Comparison of ENCODE assay signal across 38 cellular contexts in the genomic region with DNA sequence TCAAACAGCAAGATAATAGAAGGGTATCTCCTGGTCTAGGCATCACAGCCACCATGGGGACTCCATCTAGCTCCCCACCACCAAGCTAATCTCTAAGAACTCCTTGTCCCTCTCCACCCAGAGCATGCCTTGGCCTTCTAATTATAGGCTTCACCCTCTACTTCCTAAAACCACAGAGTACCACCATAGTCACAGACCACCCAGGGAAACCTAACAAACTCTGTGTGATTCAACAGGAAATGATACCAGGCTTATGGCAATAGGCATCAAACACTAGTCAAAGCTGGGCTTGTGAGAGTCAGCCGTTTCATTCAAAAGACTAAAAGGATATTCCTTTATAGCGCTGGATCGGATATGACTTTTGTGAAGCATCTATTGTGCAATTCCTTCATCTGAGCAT.
"Had no signal": no experiment of that assay in that cellular context is flagged by ENCODE, and none has a peak within 500 bp of the region (broad histone marks: within the 10 kb centered on the region; RNA-seq: fewer than 3 reads in every experiment).

No MANE protein-coding gene starts in this region.

- H3K36me3 ChIP-seq: adrenal gland, cardiac muscle cell, WERI-Rb-1 had no signal

- H3K4me1 Mint-ChIP-seq: activated CD4-positive, alpha-beta memory T cell treated with anti-CD3 and anti-CD28 coated beads, Interleukin-2, amount 10 ng/mL, durations not matched to agents 7 days and 5 days; activated CD4-positive, alpha-beta T cell treated with anti-CD3 and anti-CD28 coated beads for 36 hours; activated CD4-positive, alpha-beta T cell treated with anti-CD3 and anti-CD28 coated beads, Interleukin-2, amount 10 ng/mL, durations not matched to agents 7 days and 5 days; activated CD8-positive, alpha-beta memory T cell treated with anti-CD3 and anti-CD28 coated beads, Interleukin-2, amount 10 ng/mL, durations not matched to agents 7 days and 5 days; activated naive CD4-positive, alpha-beta T cell treated with anti-CD3 and anti-CD28 coated beads, Interleukin-2, amount 50 U/mL, for 24 hours; activated naive CD8-positive, alpha-beta T cell treated with anti-CD3 and anti-CD28 coated beads, Interleukin-2, amount 10 ng/mL, durations not matched to agents 7 days and 5 days; brain; WTC11 had no signal

- H3K9me3 ChIP-seq: adrenal gland had no signal

- DNase-seq: activated CD4-positive, alpha-beta memory T cell treated with anti-CD3 and anti-CD28 coated beads, Interleukin-2, amount 10 ng/mL, durations not matched to agents 7 days and 5 days; activated CD4-positive, alpha-beta T cell treated with anti-CD3 and anti-CD28 coated beads for 1 hour; activated CD4-positive, alpha-beta T cell treated with anti-CD3 and anti-CD28 coated beads for 36 hours; activated CD4-positive, alpha-beta T cell treated with anti-CD3 and anti-CD28 coated beads for 48 hours; activated CD4-positive, alpha-beta T cell treated with anti-CD3 and anti-CD28 coated beads, Interleukin-2, amount 10 ng/mL, durations not matched to agents 7 days and 5 days; activated CD4-positive, alpha-beta T cell treated with anti-CD3 and anti-CD28 coated beads, Interleukin-2, amount 50 U/mL, for 48 hours; activated CD4-positive, CD25-positive, alpha-beta regulatory T cell; activated CD8-positive, alpha-beta memory T cell treated with anti-CD3 and anti-CD28 coated beads for 24 hours; activated CD8-positive, alpha-beta memory T cell treated with anti-CD3 and anti-CD28 coated beads, Interleukin-2, amount 10 ng/mL, durations not matched to agents 7 days and 5 days; activated CD8-positive, alpha-beta memory T cell treated with anti-CD3 and anti-CD28 coated beads, Interleukin-2, amount 50 U/mL, for 48 hours; activated CD8-positive, alpha-beta T cell treated with anti-CD3 and anti-CD28 coated beads, Interleukin-2, amount 10 ng/mL, durations not matched to agents 7 days and 5 days; activated effector memory CD4-positive, alpha-beta T cell treated with Interleukin-2 at 50 U/mL for 16 hours; activated gamma-delta T cell; activated naive CD4-positive, alpha-beta T cell treated with anti-CD3 and anti-CD28 coated beads, Interleukin-2, amount 10 ng/mL, durations not matched to agents 7 days and 5 days; activated naive CD4-positive, alpha-beta T cell treated with Interleukin-2 at 50 U/mL for 16 hours; activated naive CD8-positive, alpha-beta T cell treated with anti-CD3 and anti-CD28 coated beads, Interleukin-2, amount 10 ng/mL, durations not matched to agents 7 days and 5 days; activated T-cell treated with anti-CD3 and anti-CD28 coated beads, Interleukin-2, amount 50 U/mL, for 24 hours; activated T-cell treated with anti-CD3 and anti-CD28 coated beads, Interleukin-2, amount 50 U/mL, for 48 hours; adrenal gland; amniotic stem cell; aorta; caudate nucleus; T-helper 1 cell; T-helper 2 cell; T-helper 9 cell; WERI-Rb-1 had no signal

- H3K27ac Mint-ChIP-seq: activated CD4-positive, alpha-beta memory T cell treated with anti-CD3 and anti-CD28 coated beads, Interleukin-2, amount 10 ng/mL, durations not matched to agents 7 days and 5 days; activated CD4-positive, alpha-beta T cell treated with anti-CD3 and anti-CD28 coated beads for 36 hours; activated CD4-positive, alpha-beta T cell treated with anti-CD3 and anti-CD28 coated beads, Interleukin-2, amount 10 ng/mL, durations not matched to agents 7 days and 5 days; activated CD8-positive, alpha-beta memory T cell treated with anti-CD3 and anti-CD28 coated beads, Interleukin-2, amount 10 ng/mL, durations not matched to agents 7 days and 5 days; activated CD8-positive, alpha-beta T cell treated with anti-CD3 and anti-CD28 coated beads, Interleukin-2, amount 10 ng/mL, durations not matched to agents 7 days and 5 days; activated naive CD4-positive, alpha-beta T cell treated with anti-CD3 and anti-CD28 coated beads, Interleukin-2, amount 10 ng/mL, durations not matched to agents 7 days and 5 days; activated naive CD4-positive, alpha-beta T cell treated with anti-CD3 and anti-CD28 coated beads, Interleukin-2, amount 50 U/mL, for 24 hours; activated naive CD8-positive, alpha-beta T cell; activated naive CD8-positive, alpha-beta T cell treated with anti-CD3 and anti-CD28 coated beads, Interleukin-2, amount 10 ng/mL, durations not matched to agents 7 days and 5 days; activated T-cell treated with anti-CD3 and anti-CD28 coated beads, Interleukin-2, amount 50 U/mL, for 24 hours; activated T-helper 2 cell treated with anti-CD3 and anti-CD28 coated beads, Interferon-gamma antibody, Interleukin-2, Interleukin-4, amounts not matched to agents 10 μg/mL and 5 μg/mL and 100 μg/mL, durations not matched to agents 14 hours and 24 hours and 36 hours; brain; T-helper 1 cell treated with Interleukin-12 subunit alpha and Interleukin-12 subunit beta and Interleukin-4 antibody, amounts not matched to agents 30 μg/mL and 1 μg/mL, for 36 hours; T-helper 2 cell treated with Interferon-gamma antibody and Interleukin-4, amounts not matched to agents 5 μg/mL and 100 μg/mL, for 36 hours; WTC11 had no signal

- H3K4me3 ChIP-seq: adrenal gland, cardiac muscle cell had no signal

- ATAC-seq: activated CD4-positive, alpha-beta T cell treated with anti-CD3 and anti-CD28 coated beads for 36 hours; activated CD4-positive, CD25-positive, alpha-beta regulatory T cell treated with anti-CD3 and anti-CD28 coated beads, Interleukin-2, amount 50 U/mL, for 24 hours; activated CD8-positive, alpha-beta memory T cell treated with anti-CD3 and anti-CD28 coated beads, Interleukin-2, amount 10 ng/mL, durations not matched to agents 7 days and 5 days; activated CD8-positive, alpha-beta T cell treated with anti-CD3 and anti-CD28 coated beads, Interleukin-2, amount 10 ng/mL, durations not matched to agents 7 days and 5 days; WTC11 had no signal

- H3K27me3 ChIP-seq: adrenal gland, cardiac muscle cell had no signal

- FAIRE-seq: bronchial epithelial cell, colon had no signal

- H3K4me1 ChIP-seq: adrenal gland had no signal

- H3K27ac ChIP-seq: adrenal gland, cardiac muscle cell, WERI-Rb-1 had no signal

- H3K27me3 Mint-ChIP-seq: activated CD4-positive, alpha-beta memory T cell treated with anti-CD3 and anti-CD28 coated beads, Interleukin-2, amount 10 ng/mL, durations not matched to agents 7 days and 5 days; activated CD4-positive, alpha-beta T cell treated with anti-CD3 and anti-CD28 coated beads for 36 hours; activated CD4-positive, alpha-beta T cell treated with anti-CD3 and anti-CD28 coated beads, Interleukin-2, amount 10 ng/mL, durations not matched to agents 7 days and 5 days; activated CD8-positive, alpha-beta memory T cell treated with anti-CD3 and anti-CD28 coated beads, Interleukin-2, amount 10 ng/mL, durations not matched to agents 7 days and 5 days; activated naive CD4-positive, alpha-beta T cell treated with anti-CD3 and anti-CD28 coated beads, Interleukin-2, amount 10 ng/mL, durations not matched to agents 7 days and 5 days; activated naive CD4-positive, alpha-beta T cell treated with anti-CD3 and anti-CD28 coated beads, Interleukin-2, amount 50 U/mL, for 24 hours; activated naive CD8-positive, alpha-beta T cell; activated naive CD8-positive, alpha-beta T cell treated with anti-CD3 and anti-CD28 coated beads, Interleukin-2, amount 10 ng/mL, durations not matched to agents 7 days and 5 days; central memory CD8-positive, alpha-beta T cell had no signal

- H3K9me3 Mint-ChIP-seq: activated naive CD4-positive, alpha-beta T cell treated with anti-CD3 and anti-CD28 coated beads, Interleukin-2, amount 50 U/mL, for 24 hours; T-helper 1 cell treated with Interleukin-12 subunit alpha and Interleukin-12 subunit beta and Interleukin-4 antibody, amounts not matched to agents 30 μg/mL and 1 μg/mL, for 36 hours; T-helper 2 cell treated with Interferon-gamma antibody and Interleukin-4, amounts not matched to agents 5 μg/mL and 100 μg/mL, for 36 hours had no signal

- H3K4me3 Mint-ChIP-seq: activated CD4-positive, alpha-beta memory T cell treated with anti-CD3 and anti-CD28 coated beads, Interleukin-2, amount 10 ng/mL, durations not matched to agents 7 days and 5 days; activated CD4-positive, alpha-beta T cell treated with anti-CD3 and anti-CD28 coated beads for 36 hours; activated CD4-positive, alpha-beta T cell treated with anti-CD3 and anti-CD28 coated beads, Interleukin-2, amount 10 ng/mL, durations not matched to agents 7 days and 5 days; activated CD8-positive, alpha-beta memory T cell treated with anti-CD3 and anti-CD28 coated beads, Interleukin-2, amount 10 ng/mL, durations not matched to agents 7 days and 5 days; activated CD8-positive, alpha-beta T cell treated with anti-CD3 and anti-CD28 coated beads, Interleukin-2, amount 10 ng/mL, durations not matched to agents 7 days and 5 days; activated naive CD4-positive, alpha-beta T cell treated with anti-CD3 and anti-CD28 coated beads, Interleukin-2, amount 10 ng/mL, durations not matched to agents 7 days and 5 days; activated naive CD4-positive, alpha-beta T cell treated with anti-CD3 and anti-CD28 coated beads, Interleukin-2, amount 50 U/mL, for 24 hours; activated naive CD8-positive, alpha-beta T cell; activated naive CD8-positive, alpha-beta T cell treated with anti-CD3 and anti-CD28 coated beads, Interleukin-2, amount 10 ng/mL, durations not matched to agents 7 days and 5 days; activated T-cell treated with anti-CD3 and anti-CD28 coated beads, Interleukin-2, amount 50 U/mL, for 24 hours; brain; central memory CD8-positive, alpha-beta T cell; T-helper 1 cell treated with Interleukin-12 subunit alpha and Interleukin-12 subunit beta and Interleukin-4 antibody, amounts not matched to agents 30 μg/mL and 1 μg/mL, for 36 hours; T-helper 2 cell treated with Interferon-gamma antibody and Interleukin-4, amounts not matched to agents 5 μg/mL and 100 μg/mL, for 36 hours; WTC11 had no signal

- H3K36me3 Mint-ChIP-seq: activated CD8-positive, alpha-beta memory T cell treated with anti-CD3 and anti-CD28 coated beads, Interleukin-2, amount 10 ng/mL, durations not matched to agents 7 days and 5 days; activated naive CD4-positive, alpha-beta T cell treated with anti-CD3 and anti-CD28 coated beads, Interleukin-2, amount 10 ng/mL, durations not matched to agents 7 days and 5 days; activated naive CD4-positive, alpha-beta T cell treated with anti-CD3 and anti-CD28 coated beads, Interleukin-2, amount 50 U/mL, for 24 hours; activated naive CD8-positive, alpha-beta T cell; activated naive CD8-positive, alpha-beta T cell treated with anti-CD3 and anti-CD28 coated beads, Interleukin-2, amount 10 ng/mL, durations not matched to agents 7 days and 5 days; brain; WTC11 had no signal
